8 cellular contexts compared by ENCODE assay signal in genomic region chr14:103123128-103123633, GRCh38. TPM values are rescaled to one million over a fixed set of nuclear protein-coding genes. Genes with fewer than 3 reads are reported as not detected.
A peak's percentile ranks its signal among the peaks of the same experiment; 100 is the strongest.
DNase-seq lines count a peak whose midpoint lies in the region; ATAC-seq, FAIRE-seq and TF ChIP-seq lines count a peak whose summit lies in the region.

Gene TNFAIP2, plus strand, starts transcription at chr14:103123461. Its CDS starts 2,997 bp downstream, at chr14:103126458.

- peak within 1 kb of the TSS; percentile 62 to 94 (median 76) for H3K4me3 ChIP-seq in heart left ventricle
- H3K4me3 ChIP-seq in psoas muscle: peak within 1 kb of the TSS; percentile 79

- no peak for FAIRE-seq in D721Med (lab: Jason Lieb, UNC)
- no peak for FAIRE-seq in urothelium cell line (lab: Jason Lieb, UNC)

- ATAC-seq in T-helper 17 cell (peak; percentile 47), heart left ventricle (peak in 3 of 4 donors; percentile 29 to 72 (median 65)), psoas muscle (peak; percentile 46 to 72 (median 64))

- TF ChIP-seq CTCF in heart left ventricle (IDR thresholded peaks at IDR 0.05) (no peak), psoas muscle (IDR thresholded peaks at IDR 0.05) (no peak), D721Med (IDR thresholded peaks at IDR 0.05; ENCODE audit: insufficient read depth, missing control alignments) (no peak)

- DNase-seq in NCI-H2107 (lab: John Stamatoyannopoulos, UW) (peak; percentile 74), NCI-H2107 treated with DMSO at 0.1 percent for 48 hours (lab: John Stamatoyannopoulos, UW; ENCODE audit: unreplicated experiment) (no peak), T-helper 17 cell (no peak), heart left ventricle (peak; percentile 74 to 91 (median 80)), psoas muscle (peak; percentile 74 to 84), D721Med (ENCODE audit: insufficient read length, low spot score) (no peak), urothelium cell line (ENCODE audit: low spot score) (no peak)
- DNase-seq in activated effector memory CD4-positive, alpha-beta T cell treated with anti-CD3 and anti-CD28 coated beads, Interleukin-2, amount 50 U/mL, for 16 hours: no peak

- H3K36me3 Mint-ChIP-seq in T-helper 17 cell (ENCODE audit: low read depth): no peaks in the 10 kb centered on the region

- H3K4me1 ChIP-seq in heart left ventricle: peaks cover 3 to 90% (median 70%) of the 10 kb centered on the region in 12 donors
- H3K4me1 ChIP-seq in psoas muscle: peaks cover 55% of the 10 kb centered on the region

- no peaks in the 10 kb centered on the region for H3K9me3 ChIP-seq in T-helper 17 cell (ENCODE audit: control insufficient read depth, low read length, poor library complexity, severe bottlenecking)
- H3K9me3 ChIP-seq in heart left ventricle: no peaks in the 10 kb centered on the region
- H3K9me3 ChIP-seq in psoas muscle: no peaks in the 10 kb centered on the region

- H3K36me3 ChIP-seq in heart left ventricle (peaks cover 0 to 23% (median 0%) of the 10 kb centered on the region in 9 donors), psoas muscle (ENCODE audit: insufficient read depth in 1 of 2, low read depth in 1 of 2) (peaks cover 0 to 7% of the 10 kb centered on the region in 2 donors)

- H3K27me3 ChIP-seq in heart left ventricle (no peaks in the 10 kb centered on the region), psoas muscle (ENCODE audit: insufficient read depth in 3 of 3, low read length in 2 of 3) (no peaks in the 10 kb centered on the region)

- intact Hi-C loops in heart left ventricle (cut with DNase I) (loop anchor here in 1 of 10 donors (5.0 kb wide), 1 partner anchor 64 kb away; no protein-coding TSS in a partner anchor), psoas muscle (cut with DNase I) (no loop called here)

- peak within 1 kb of the TSS; percentile 71 for H3K4me3 Mint-ChIP-seq in T-helper 17 cell

- WGBS in heart left ventricle, 4 donors: 0 to 1% (median 0%) methylated on average over 27 to 61 of the region's 61 CpGs; no CpG with 5 or more reads in 1 of the 4 donors
- 0 to 2% (median 1%) methylated on average over 25 to 61 of the region's 61 CpGs for WGBS in psoas muscle, 3 donors

- TF ChIP-seq POLR2A in heart left ventricle (IDR thresholded peaks at IDR 0.05): peak in 1 of 2 donors; percentile 84

- no peak within 1 kb of the TSS for H3K27ac Mint-ChIP-seq in T-helper 17 cell

- H3K27ac ChIP-seq in heart left ventricle: peak within 1 kb of the TSS; percentile 89 to 99 (median 93)
- peak within 1 kb of the TSS; percentile 91 for H3K27ac ChIP-seq in psoas muscle

- peaks cover 11% of the 10 kb centered on the region for H3K4me1 Mint-ChIP-seq in T-helper 17 cell

- H3K27me3 Mint-ChIP-seq in T-helper 17 cell: peaks cover 25% of the 10 kb centered on the region

RNA-seq across cellular contexts. Expression of gene TNFAIP2, which starts in this region (rescaled TPM):
- total RNA-seq in T-helper 17 cell: 10 to 100 TPM in 1 of 2 donors, 1 to 10 TPM in 1; 6.3 to 20.6 TPM
- total RNA-seq in heart left ventricle: 100 to 1,000 TPM in 2 of 9 donors, 10 to 100 TPM in 7; 22.0 to 253 (median 33.5) TPM
- 10 to 100 TPM; 23.8 to 53.6 TPM for polyA plus RNA-seq in heart left ventricle
- total RNA-seq in psoas muscle: 100 to 1,000 TPM in 1 of 4 donors, 10 to 100 TPM in 3; 25.7 to 146 (median 39.1) TPM
- polyA plus RNA-seq in psoas muscle: 10 to 100 TPM; 32.2 to 97.4 (median 52.3) TPM

Comparison
In these comparisons a context has a peak if more than half of its experiments do, and no peak if none do; other contexts are left out.
1. DNase-seq: peak in NCI-H2107 (single experiment), heart left ventricle (5 of 5) and psoas muscle (2 of 2); none in NCI-H2107 treated with DMSO at 0.1 percent for 48 hours (single experiment), T-helper 17 cell (0 of 3), D721Med (single experiment), activated effector memory CD4-positive, alpha-beta T cell treated with anti-CD3 and anti-CD28 coated beads, Interleukin-2, amount 50 U/mL, for 16 hours (single experiment) and urothelium cell line (single experiment).
2. Peak in every context shown above with its lines, with median percentiles within 50 percentile points of each other: ATAC-seq.